12 cellular contexts compared by ENCODE assay signal in genomic region chr3:188323067-188323842, GRCh38.
DNase-seq lines count a peak whose midpoint lies in the region; ATAC-seq and TF ChIP-seq lines count a peak whose summit lies in the region.
"Had no signal": no experiment of that assay in that cellular context is flagged by ENCODE, and none has a peak within 500 bp of the region (broad histone marks: within the 10 kb centered on the region; RNA-seq: fewer than 3 reads in every experiment).

No MANE protein-coding gene starts in this region.

- CTCF ChIA-PET in CD8-positive, alpha-beta memory T cell (lab: Charles Lee): interaction anchor here (1.4 to 2.1 kb wide), 3 partner anchors 15 to 719 kb away, joined by 3 to 8 read pairs (median 7); no protein-coding TSS in a partner anchor

- peaks cover 3 to 20% (median 7%) of the 10 kb centered on the region in 3 donors for H3K36me3 Mint-ChIP-seq in CD8-positive, alpha-beta memory T cell
- peaks cover 26% of the 10 kb centered on the region for H3K36me3 Mint-ChIP-seq in activated naive CD8-positive, alpha-beta T cell treated with anti-CD3 and anti-CD28 coated beads, Interleukin-2, amount 10 ng/mL, durations not matched to agents 7 days and 5 days
- no peaks in the 10 kb centered on the region for H3K36me3 Mint-ChIP-seq in glutamatergic neuron (ENCODE audit: unreplicated experiment)

- peaks cover 33 to 66% (median 49%) of the 10 kb centered on the region in 3 donors for H3K4me1 Mint-ChIP-seq in CD8-positive, alpha-beta memory T cell
- peaks cover 43% of the 10 kb centered on the region for H3K4me1 Mint-ChIP-seq in activated naive CD8-positive, alpha-beta T cell treated with anti-CD3 and anti-CD28 coated beads, Interleukin-2, amount 10 ng/mL, durations not matched to agents 7 days and 5 days
- H3K4me1 Mint-ChIP-seq in glutamatergic neuron (ENCODE audit: low read depth, unreplicated experiment): no peaks in the 10 kb centered on the region

- H3K27ac ChIP-seq in CD8-positive, alpha-beta memory T cell (ENCODE audit: low read depth, low read length): no peak overlapping the region
- H3K27ac ChIP-seq in sigmoid colon: peak overlapping the region in 3 of 4 donors; percentile 49 to 81 (median 62)
- H3K27ac ChIP-seq: BLaER1 had no signal

- no peaks in the 10 kb centered on the region for H3K36me3 ChIP-seq in CD8-positive, alpha-beta memory T cell (ENCODE audit: insufficient read depth, low read length)
- no peaks in the 10 kb centered on the region for H3K36me3 ChIP-seq in sigmoid colon
- no peaks in the 10 kb centered on the region for H3K36me3 ChIP-seq in H7 (replicated peaks; ENCODE audit: control insufficient read depth, insufficient read depth, low read length)
- H3K36me3 ChIP-seq: BLaER1 had no signal

- WGBS in sigmoid colon, 2 donors: 71 to 86% methylated on average over 6 of the region's 6 CpGs

- H3K4me3 ChIP-seq in CD8-positive, alpha-beta memory T cell (ENCODE audit: low read length): no peak overlapping the region
- H3K4me3 ChIP-seq in sigmoid colon: no peak overlapping the region
- no peak overlapping the region for H3K4me3 ChIP-seq in H7 (ENCODE audit: insufficient read depth, low read depth, low read length)
- H3K4me3 ChIP-seq: BLaER1 had no signal

- peaks cover 25% of the 10 kb centered on the region for H3K4me1 ChIP-seq in CD8-positive, alpha-beta memory T cell (ENCODE audit: insufficient read depth, low read length)
- H3K4me1 ChIP-seq in sigmoid colon: peaks cover 0 to 81% (median 54%) of the 10 kb centered on the region in 4 donors

- DNase-seq in CD8-positive, alpha-beta memory T cell: peak in 3 of 5 donors; percentile 55 to 62 (median 58)
- DNase-seq in T-helper 22 cell (ENCODE audit: low read depth) (peak; percentile 17), sigmoid colon (no peak), H7 (no peak), left lobe of liver (ENCODE audit: low spot score) (no peak), NCI-H1105 (lab: John Stamatoyannopoulos, UW) (no peak), glutamatergic neuron (no peak)
- no peak for DNase-seq in activated naive CD8-positive, alpha-beta T cell treated with anti-CD3 and anti-CD28 coated beads, Interleukin-2, amount 10 ng/mL, durations not matched to agents 7 days and 5 days
- DNase-seq: erythroblast, midbrain, NCI-H2227 treated with DMSO at 0.1 percent for 48 hours had no signal

- H3K4me3 Mint-ChIP-seq in CD8-positive, alpha-beta memory T cell: peak overlapping the region in 6 of 7 donors; percentile 2 to 67 (median 43)
- H3K4me3 Mint-ChIP-seq in activated naive CD8-positive, alpha-beta T cell treated with anti-CD3 and anti-CD28 coated beads, Interleukin-2, amount 10 ng/mL, durations not matched to agents 7 days and 5 days: peak overlapping the region; percentile 60
- no peak overlapping the region for H3K4me3 Mint-ChIP-seq in glutamatergic neuron (ENCODE audit: unreplicated experiment)

- TF ChIP-seq CTCF in sigmoid colon (IDR thresholded peaks at IDR 0.05): no peak
- TF ChIP-seq CTCF in glutamatergic neuron (IDR thresholded peaks at IDR 0.05; ENCODE audit: partially characterized antibody, unreplicated experiment): no peak

- TF ChIP-seq EP300 in sigmoid colon (IDR thresholded peaks at IDR 0.05): no peak

- peaks cover 0 to 4% (median 0%) of the 10 kb centered on the region in 5 donors for H3K9me3 Mint-ChIP-seq in CD8-positive, alpha-beta memory T cell
- peaks cover 5% of the 10 kb centered on the region for H3K9me3 Mint-ChIP-seq in activated naive CD8-positive, alpha-beta T cell treated with anti-CD3 and anti-CD28 coated beads, Interleukin-2, amount 10 ng/mL, durations not matched to agents 7 days and 5 days
- H3K9me3 Mint-ChIP-seq in glutamatergic neuron (ENCODE audit: unreplicated experiment): no peaks in the 10 kb centered on the region

- no peaks in the 10 kb centered on the region for H3K27me3 Mint-ChIP-seq in CD8-positive, alpha-beta memory T cell
- H3K27me3 Mint-ChIP-seq in activated naive CD8-positive, alpha-beta T cell treated with anti-CD3 and anti-CD28 coated beads, Interleukin-2, amount 10 ng/mL, durations not matched to agents 7 days and 5 days: no peaks in the 10 kb centered on the region
- H3K27me3 Mint-ChIP-seq in glutamatergic neuron (ENCODE audit: unreplicated experiment): no peaks in the 10 kb centered on the region

- intact Hi-C loops in sigmoid colon (cut with DNase I): loop anchor here (10.0 kb wide), 1 partner anchor 268 kb away; no protein-coding TSS in a partner anchor

- POLR2A ChIA-PET in CD8-positive, alpha-beta memory T cell (lab: Charles Lee): no interaction called here
- POLR2A ChIA-PET in activated naive CD8-positive, alpha-beta T cell treated with anti-CD3 and anti-CD28 coated beads, Interleukin-2, amount 10 ng/mL, durations not matched to agents 7 days and 5 days (lab: Charles Lee): interaction anchor here (1.0 to 2.2 kb wide), 5 partner anchors 16 to 578 kb away, joined by 3 to 8 read pairs (median 4); partner anchors contain the start of gene BCL6

- no peak for TF ChIP-seq POLR2A in sigmoid colon (IDR thresholded peaks at IDR 0.05)

- H3K27ac Mint-ChIP-seq in CD8-positive, alpha-beta memory T cell: peak overlapping the region; percentile 66 to 88 (median 82)
- H3K27ac Mint-ChIP-seq in activated naive CD8-positive, alpha-beta T cell treated with anti-CD3 and anti-CD28 coated beads, Interleukin-2, amount 10 ng/mL, durations not matched to agents 7 days and 5 days: peak overlapping the region; percentile 74
- H3K27ac Mint-ChIP-seq in glutamatergic neuron (ENCODE audit: unreplicated experiment): no peak overlapping the region

- H3K9me3 ChIP-seq in CD8-positive, alpha-beta memory T cell (ENCODE audit: low read length): no peaks in the 10 kb centered on the region
- no peaks in the 10 kb centered on the region for H3K9me3 ChIP-seq in sigmoid colon
- H3K9me3 ChIP-seq: BLaER1 had no signal

- peak; percentile 95 for ATAC-seq in activated naive CD8-positive, alpha-beta T cell treated with anti-CD3 and anti-CD28 coated beads, Interleukin-2, amount 10 ng/mL, durations not matched to agents 7 days and 5 days (ENCODE audit: low read depth)
- ATAC-seq in left lobe of liver: no peak

- H3K27me3 ChIP-seq in CD8-positive, alpha-beta memory T cell (ENCODE audit: insufficient read depth, low read length, poor library complexity, severe bottlenecking): no peaks in the 10 kb centered on the region
- no peaks in the 10 kb centered on the region for H3K27me3 ChIP-seq in sigmoid colon
- H3K27me3 ChIP-seq in H7 (ENCODE audit: control insufficient read depth, insufficient read depth, low read length): no peaks in the 10 kb centered on the region
- H3K27me3 ChIP-seq: BLaER1 had no signal

Comparison
In these comparisons a context has a peak if more than half of its experiments do, and no peak if none do; other contexts are left out.
1. DNase-seq: peak in CD8-positive, alpha-beta memory T cell (3 of 5) and T-helper 22 cell (single experiment); none in activated naive CD8-positive, alpha-beta T cell treated with anti-CD3 and anti-CD28 coated beads, Interleukin-2, amount 10 ng/mL, durations not matched to agents 7 days and 5 days (single experiment), sigmoid colon (single experiment), H7 (single experiment), left lobe of liver (single experiment), NCI-H1105 (single experiment) and glutamatergic neuron (single experiment).